Comparison of ENCODE assay signal across 25 cellular contexts in genomic region chr13:70941454-70941853, GRCh38.
"Had no signal": no experiment of that assay in that cellular context is flagged by ENCODE, and none has a peak within 500 bp of the region (broad histone marks: within the 10 kb centered on the region; RNA-seq: fewer than 3 reads in every experiment).

No MANE protein-coding gene starts in this region.

- DNase-seq: colonic mucosa; cortex of kidney; effector CD8-positive, alpha-beta T cell; effector memory CD8-positive, alpha-beta T cell; endodermal cell; erythroblast; esophagus squamous epithelium; foreskin fibroblast; foreskin melanocyte; gastrocnemius medialis; glutamatergic neuron; head of caudate nucleus; heart right ventricle; hippocampal formation; left cardiac atrium; left ventricle myocardium inferior; lower lobe of right lung; mesenchymal stem cell; mucosa of descending colon; naive B cell had no signal

- H3K27me3 ChIP-seq: colonic mucosa, esophagus squamous epithelium, gastrocnemius medialis, heart right ventricle had no signal

- H3K4me3 ChIP-seq: colonic mucosa, esophagus squamous epithelium, gastrocnemius medialis, heart right ventricle, left ventricle myocardium inferior, lower lobe of right lung, mucosa of descending colon had no signal

- H3K36me3 ChIP-seq: colonic mucosa, esophagus squamous epithelium, gastrocnemius medialis, heart right ventricle, left ventricle myocardium inferior, lower lobe of right lung had no signal

- ATAC-seq: effector memory CD8-positive, alpha-beta T cell; esophagus mucosa; gastrocnemius medialis; heart right ventricle; left cardiac atrium; lower lobe of right lung; mucosa of descending colon had no signal

- FAIRE-seq: endometrium, islet of Langerhans, keratinocyte had no signal

- H3K4me1 ChIP-seq: colonic mucosa, esophagus squamous epithelium, gastrocnemius medialis, heart right ventricle, left ventricle myocardium inferior, lower lobe of right lung had no signal

- H3K27ac ChIP-seq: colonic mucosa, epithelial cell of prostate, esophagus squamous epithelium, gastrocnemius medialis, heart right ventricle, left ventricle myocardium inferior, lower lobe of right lung had no signal

- H3K9me3 ChIP-seq: colonic mucosa, esophagus squamous epithelium, gastrocnemius medialis, heart right ventricle, left ventricle myocardium inferior, lower lobe of right lung, mucosa of descending colon had no signal
